13 cellular contexts compared by ENCODE assay signal in the genomic region with DNA sequence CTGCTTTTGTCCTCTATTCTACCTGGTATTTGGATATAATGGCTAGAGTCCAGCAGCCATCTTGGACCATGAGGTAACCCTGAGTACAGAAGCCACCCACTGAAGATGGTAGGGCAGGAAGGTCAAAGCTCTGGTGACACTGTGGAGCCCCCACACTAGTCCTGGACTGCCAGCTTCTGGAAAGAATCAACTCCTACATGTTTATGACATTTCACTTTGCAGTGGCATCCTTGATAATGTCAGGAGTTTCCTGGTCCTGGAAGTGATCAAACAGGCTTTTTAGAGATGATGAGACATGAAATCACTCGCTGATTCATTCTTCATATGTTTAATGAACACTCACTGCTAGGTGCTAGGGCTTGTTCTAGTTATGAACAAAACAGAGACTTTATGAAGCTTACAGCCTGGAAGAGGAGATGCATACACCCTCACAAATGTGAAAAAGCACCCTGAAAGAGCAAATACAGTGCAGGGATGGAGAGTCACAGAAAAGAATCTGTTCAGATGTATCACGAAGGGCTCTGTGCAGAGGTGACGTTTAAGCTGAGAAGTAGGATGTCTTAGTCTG. TPM values are rescaled to one million over a fixed set of nuclear protein-coding genes. Genes with fewer than 3 reads are reported as not detected.
A peak's percentile ranks its signal among the peaks of the same experiment; 100 is the strongest.
DNase-seq lines count a peak whose midpoint lies in the region; ATAC-seq and TF ChIP-seq lines count a peak whose summit lies in the region.
"Had no signal": no experiment of that assay in that cellular context is flagged by ENCODE, and none has a peak within 500 bp of the region (broad histone marks: within the 10 kb centered on the region; RNA-seq: fewer than 3 reads in every experiment).

No MANE protein-coding gene starts in this region.

- no peak for TF ChIP-seq CTCF in type B pancreatic cell (conservative IDR thresholded peaks at IDR 0.05)

- H3K4me1 Mint-ChIP-seq in activated naive CD8-positive, alpha-beta T cell treated with anti-CD3 and anti-CD28 coated beads, Interleukin-2, amount 50 U/mL, for 24 hours: peaks cover 42% of the 10 kb centered on the region
- H3K4me1 Mint-ChIP-seq in activated naive CD8-positive, alpha-beta T cell treated with anti-CD3 and anti-CD28 coated beads for 36 hours: peaks cover 30% of the 10 kb centered on the region
- H3K4me1 Mint-ChIP-seq in type B pancreatic cell (ENCODE audit: unreplicated experiment): peaks cover 11% of the 10 kb centered on the region
- H3K4me1 Mint-ChIP-seq in T-helper 17 cell: peaks cover 6% of the 10 kb centered on the region
- H3K4me1 Mint-ChIP-seq: activated B cell treated with CpG ODN at 0.5 μM for 24 hours had no signal

- H3K4me3 Mint-ChIP-seq in activated naive CD8-positive, alpha-beta T cell treated with anti-CD3 and anti-CD28 coated beads, Interleukin-2, amount 50 U/mL, for 24 hours: no peak overlapping the region
- H3K4me3 Mint-ChIP-seq in activated naive CD8-positive, alpha-beta T cell treated with anti-CD3 and anti-CD28 coated beads for 36 hours: no peak overlapping the region
- no peak overlapping the region for H3K4me3 Mint-ChIP-seq in type B pancreatic cell
- no peak overlapping the region for H3K4me3 Mint-ChIP-seq in T-helper 17 cell
- H3K4me3 Mint-ChIP-seq: activated B cell treated with CpG ODN at 0.5 μM for 24 hours had no signal

- no peak for DNase-seq in activated naive CD8-positive, alpha-beta T cell treated with anti-CD3 and anti-CD28 coated beads, Interleukin-2, amount 50 U/mL, for 24 hours
- DNase-seq in activated naive CD8-positive, alpha-beta T cell treated with anti-CD3 and anti-CD28 coated beads for 36 hours: no peak
- peak; percentile 50 to 51 for DNase-seq in activated T-cell treated with anti-CD3 and anti-CD28 coated beads, Interleukin-2, amount 50 U/mL, for 48 hours
- DNase-seq in kidney glomerular epithelial cell (lab: John Stamatoyannopoulos, UW) (peak; percentile 10), type B pancreatic cell (ENCODE audit: extremely low spot score, unreplicated experiment) (no peak), T-helper 17 cell (no peak)
- no peak for DNase-seq in stimulated activated CD4-positive, alpha-beta T cell treated with anti-CD3 and anti-CD28 coated beads, Interleukin-2, amount 100 ng/mL, for 48 hours
- DNase-seq: activated B cell treated with CpG ODN at 0.5 μM for 24 hours, NCI-H146, NCI-H446 had no signal

- H3K36me3 Mint-ChIP-seq in activated naive CD8-positive, alpha-beta T cell treated with anti-CD3 and anti-CD28 coated beads, Interleukin-2, amount 50 U/mL, for 24 hours (ENCODE audit: low read depth): no peaks in the 10 kb centered on the region
- no peaks in the 10 kb centered on the region for H3K36me3 Mint-ChIP-seq in activated naive CD8-positive, alpha-beta T cell treated with anti-CD3 and anti-CD28 coated beads for 36 hours
- H3K36me3 Mint-ChIP-seq in type B pancreatic cell (no peaks in the 10 kb centered on the region), T-helper 17 cell (ENCODE audit: low read depth) (no peaks in the 10 kb centered on the region)

- H3K9me3 ChIP-seq in T-helper 17 cell (ENCODE audit: control insufficient read depth, low read length, poor library complexity, severe bottlenecking): no peaks in the 10 kb centered on the region

- ATAC-seq in activated naive CD8-positive, alpha-beta T cell treated with anti-CD3 and anti-CD28 coated beads, Interleukin-2, amount 50 U/mL, for 24 hours: peak; percentile 50
- ATAC-seq in GM18502 (IDR thresholded peaks at IDR 0.05; ENCODE audit: poor library complexity, unreplicated experiment) (no peak), T-helper 17 cell (no peak)

- H3K27me3 Mint-ChIP-seq in activated naive CD8-positive, alpha-beta T cell treated with anti-CD3 and anti-CD28 coated beads, Interleukin-2, amount 50 U/mL, for 24 hours: no peaks in the 10 kb centered on the region
- H3K27me3 Mint-ChIP-seq in activated naive CD8-positive, alpha-beta T cell treated with anti-CD3 and anti-CD28 coated beads for 36 hours: no peaks in the 10 kb centered on the region
- H3K27me3 Mint-ChIP-seq in type B pancreatic cell (no peaks in the 10 kb centered on the region), T-helper 17 cell (peaks cover 10% of the 10 kb centered on the region)

- H3K27ac Mint-ChIP-seq in activated naive CD8-positive, alpha-beta T cell treated with anti-CD3 and anti-CD28 coated beads, Interleukin-2, amount 50 U/mL, for 24 hours: peak overlapping the region; percentile 72
- H3K27ac Mint-ChIP-seq in activated naive CD8-positive, alpha-beta T cell treated with anti-CD3 and anti-CD28 coated beads for 36 hours: no peak overlapping the region
- H3K27ac Mint-ChIP-seq in type B pancreatic cell (peak overlapping the region; percentile 80), T-helper 17 cell (no peak overlapping the region)
- H3K27ac Mint-ChIP-seq: activated B cell treated with CpG ODN at 0.5 μM for 24 hours had no signal

- no peaks in the 10 kb centered on the region for H3K9me3 Mint-ChIP-seq in activated naive CD8-positive, alpha-beta T cell treated with anti-CD3 and anti-CD28 coated beads, Interleukin-2, amount 50 U/mL, for 24 hours
- no peaks in the 10 kb centered on the region for H3K9me3 Mint-ChIP-seq in activated naive CD8-positive, alpha-beta T cell treated with anti-CD3 and anti-CD28 coated beads for 36 hours
- H3K9me3 Mint-ChIP-seq in type B pancreatic cell: no peaks in the 10 kb centered on the region
- H3K9me3 Mint-ChIP-seq: activated B cell treated with CpG ODN at 0.5 μM for 24 hours had no signal

RNA-seq across cellular contexts. Expression of gene HNF1A, which starts 15.8 kb away (rescaled TPM):
- total RNA-seq in activated naive CD8-positive, alpha-beta T cell treated with anti-CD3 and anti-CD28 coated beads for 36 hours: not detected
- total RNA-seq in type B pancreatic cell (ENCODE audit: low replicate concordance) (7.2 and 9.6 TPM in 2 replicates), T-helper 17 cell (not detected)
- total RNA-seq: activated B cell treated with CpG ODN at 0.5 μM for 24 hours, dermis microvascular lymphatic vessel endothelial cell, H1 had no signal

RNA-seq across cellular contexts. Expression of gene C12orf43, which starts 53.7 kb away (rescaled TPM):
- total RNA-seq in activated naive CD8-positive, alpha-beta T cell treated with anti-CD3 and anti-CD28 coated beads for 36 hours: 10 to 100 TPM; 32.4 to 35.8 TPM
- total RNA-seq in type B pancreatic cell (ENCODE audit: low replicate concordance): 15.1 and 21.2 TPM in 2 replicates
- 10 to 100 TPM; 16.1 to 17.3 TPM for total RNA-seq in T-helper 17 cell

RNA-seq across cellular contexts. Expression of gene SPPL3, which starts 58.4 kb away (rescaled TPM):
- total RNA-seq in activated naive CD8-positive, alpha-beta T cell treated with anti-CD3 and anti-CD28 coated beads for 36 hours: 10 to 100 TPM; 24.7 to 27.6 TPM
- total RNA-seq in type B pancreatic cell (ENCODE audit: low replicate concordance) (67.6 and 67.7 TPM in 2 replicates), T-helper 17 cell (10 to 100 TPM; 44.6 to 60.7 TPM)

Comparison
In these comparisons a context has a peak if more than half of its experiments do, and no peak if none do; other contexts are left out.
1. H3K27ac Mint-ChIP-seq: peak in activated naive CD8-positive, alpha-beta T cell treated with anti-CD3 and anti-CD28 coated beads, Interleukin-2, amount 50 U/mL, for 24 hours (single experiment) and type B pancreatic cell (single experiment); none in activated naive CD8-positive, alpha-beta T cell treated with anti-CD3 and anti-CD28 coated beads for 36 hours (single experiment) and T-helper 17 cell (single experiment).
2. DNase-seq: peak in activated T-cell treated with anti-CD3 and anti-CD28 coated beads, Interleukin-2, amount 50 U/mL, for 48 hours (2 of 2) and kidney glomerular epithelial cell (single experiment); none in activated naive CD8-positive, alpha-beta T cell treated with anti-CD3 and anti-CD28 coated beads, Interleukin-2, amount 50 U/mL, for 24 hours (single experiment), activated naive CD8-positive, alpha-beta T cell treated with anti-CD3 and anti-CD28 coated beads for 36 hours (single experiment), type B pancreatic cell (single experiment), stimulated activated CD4-positive, alpha-beta T cell treated with anti-CD3 and anti-CD28 coated beads, Interleukin-2, amount 100 ng/mL, for 48 hours (0 of 2) and T-helper 17 cell (0 of 3).